In the genomic region with DNA sequence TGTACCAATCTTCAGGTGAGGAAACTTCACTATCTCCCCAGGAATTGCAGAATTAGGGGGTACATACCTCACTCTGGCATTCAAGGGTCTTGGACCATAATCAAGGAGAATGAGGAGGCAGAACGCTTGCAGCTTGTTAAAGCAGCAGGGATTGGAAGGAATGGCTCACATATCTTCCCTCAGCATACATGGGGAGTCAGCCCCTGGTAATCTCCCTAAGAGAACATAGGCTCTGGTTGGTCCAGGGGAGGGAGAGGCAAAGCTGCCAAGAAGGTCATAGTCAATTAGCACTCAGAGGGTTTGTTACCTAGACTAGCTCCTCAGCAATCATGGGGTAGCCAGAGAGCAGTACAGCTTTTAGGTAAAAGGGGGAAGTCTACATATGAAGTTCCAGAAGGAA, we compare ENCODE assay signal across 22 cellular contexts.
"Had no signal": no experiment of that assay in that cellular context is flagged by ENCODE, and none has a peak within 500 bp of the region (broad histone marks: within the 10 kb centered on the region; RNA-seq: fewer than 3 reads in every experiment).

No MANE protein-coding gene starts in this region.

- H3K36me3 Mint-ChIP-seq: IgD-negative memory B cell had no signal

- H3K36me3 ChIP-seq: SJSA1 had no signal

- FAIRE-seq: HTR-8/SVneo, K562, RCC 7860 had no signal

- ATAC-seq: K562 had no signal

- H3K4me1 Mint-ChIP-seq: IgD-negative memory B cell had no signal

- DNase-seq: Kasumi-1, MM.1S, MV-4-11, NCI-H1048, NCI-H1105, NCI-H1436 treated with DMSO at 0.1 percent for 48 hours, NCI-H1694 treated with DMSO at 0.1 percent for 48 hours, NCI-H1930, NCI-H2081, NCI-H2107, NCI-H2227 treated with DMSO at 0.1 percent for 48 hours, NCI-H510A, NCI-H524 treated with DMSO at 0.1 percent for 48 hours, Right ventricle myocardium superior, RPMI8226, SIG-M5 had no signal

- H3K27me3 Mint-ChIP-seq: IgD-negative memory B cell had no signal

- H3K4me3 Mint-ChIP-seq: IgD-negative memory B cell had no signal

- H3K4me3 ChIP-seq: K562, SJSA1, SK-N-MC had no signal
